In the genomic region with DNA sequence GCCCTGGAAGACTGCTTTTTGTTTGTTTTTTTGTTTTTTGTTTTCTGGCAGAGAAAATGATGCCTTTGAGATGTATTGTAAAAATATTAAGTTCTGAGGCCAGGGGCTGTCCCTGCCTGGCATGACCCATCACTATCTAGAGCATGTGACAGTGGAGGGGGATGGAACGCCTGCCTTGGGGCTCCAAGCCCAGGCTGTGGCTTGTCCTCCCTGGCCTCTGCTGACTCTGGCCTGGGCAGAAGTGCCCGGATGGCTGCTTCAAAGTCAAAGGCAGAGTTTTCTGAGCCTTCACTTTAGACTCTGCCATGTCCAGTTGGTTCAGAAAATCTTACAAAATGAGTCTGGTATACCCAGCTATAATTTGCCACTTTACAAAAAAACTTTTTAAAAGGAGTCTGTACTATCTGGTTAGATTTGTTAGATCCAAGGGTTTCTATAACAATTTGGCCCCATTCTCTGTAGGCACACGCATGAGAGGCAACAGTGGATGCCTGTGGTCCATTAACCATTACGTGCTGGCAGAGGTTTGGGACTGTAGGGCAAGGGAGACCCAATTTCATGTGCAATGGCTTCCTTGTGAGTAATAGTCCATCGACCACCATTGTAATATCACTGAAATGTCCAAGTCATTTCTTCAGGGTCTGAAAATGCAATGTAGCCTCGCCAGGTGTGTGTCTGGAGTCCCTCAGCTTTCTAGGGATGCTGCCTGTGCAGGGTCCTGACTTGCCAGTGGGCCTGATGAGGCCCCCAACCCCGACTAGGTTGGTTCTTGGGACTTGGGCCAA, we compare ENCODE assay signal across 16 cellular contexts. TPM values are rescaled to one million over a fixed set of nuclear protein-coding genes. Genes with fewer than 3 reads are reported as not detected.
DNase-seq lines count a peak whose midpoint lies in the region; ATAC-seq and TF ChIP-seq lines count a peak whose summit lies in the region.
"Had no signal": no experiment of that assay in that cellular context is flagged by ENCODE, and none has a peak within 500 bp of the region (broad histone marks: within the 10 kb centered on the region; RNA-seq: fewer than 3 reads in every experiment).

No MANE protein-coding gene starts in this region.

- H3K23ac ChIP-seq in trophoblast cell (ENCODE audit: low read length), result no peak overlapping the region

- ATAC-seq in left ventricle myocardium superior (peak; percentile 73), upper lobe of right lung (no peak)
- ATAC-seq: HCT116 had no signal

- WGBS in trophoblast cell (ENCODE audit: extremely low coverage, insufficient coverage, insufficient read length), result no CpG with 5 or more reads among the region's 7 CpGs

- H4K8ac ChIP-seq in trophoblast cell (ENCODE audit: low read depth, low read length), result no peak overlapping the region

- no peaks in the 10 kb centered on the region for H3K36me3 ChIP-seq in trophoblast cell (ENCODE audit: control insufficient read depth in 1 of 2, insufficient read depth in 2 of 2, low read length in 2 of 2)
- no peaks in the 10 kb centered on the region for H3K36me3 ChIP-seq in upper lobe of right lung

- H2BK120ac ChIP-seq in trophoblast cell (ENCODE audit: insufficient read depth, low read length, poor library complexity), result no peak overlapping the region

- H3K4ac ChIP-seq in trophoblast cell (ENCODE audit: low read depth, low read length), result no peak overlapping the region

- intact Hi-C loops in left ventricle myocardium superior (cut with micrococcal nuclease), result no loop called here
- intact Hi-C loops in upper lobe of right lung (cut with DNase I), result no loop called here

- no peak overlapping the region for H4K12ac ChIP-seq in trophoblast cell (ENCODE audit: low read depth, low read length)

- H4K91ac ChIP-seq in trophoblast cell (ENCODE audit: low read depth, low read length), result no peak overlapping the region

- H3K4me3 ChIP-seq in trophoblast cell (ENCODE audit: low read depth, low read length) (no peak overlapping the region), upper lobe of right lung (no peak overlapping the region)
- H3K4me3 ChIP-seq: GM23248 had no signal

- peak overlapping the region; percentile 39 for H2AFZ ChIP-seq in trophoblast cell (ENCODE audit: insufficient read depth, low read length, poor library complexity)
- H2AFZ ChIP-seq: GM23248 had no signal

- TF ChIP-seq CTCF in upper lobe of right lung (IDR thresholded peaks at IDR 0.05), result no peak

- H3K27ac ChIP-seq in trophoblast cell (ENCODE audit: low read depth, low read length), result no peak overlapping the region
- H3K27ac ChIP-seq in upper lobe of right lung, result no peak overlapping the region
- H3K27ac ChIP-seq: GM23248 had no signal

- H3K14ac ChIP-seq in trophoblast cell (ENCODE audit: low read length), result no peak overlapping the region

- no peak overlapping the region for H2AK5ac ChIP-seq in trophoblast cell (ENCODE audit: low read length)

- H3K79me1 ChIP-seq in trophoblast cell (ENCODE audit: low read length), result no peaks in the 10 kb centered on the region

- no peaks in the 10 kb centered on the region for H3K79me2 ChIP-seq in trophoblast cell (ENCODE audit: control insufficient read depth, insufficient read depth, low read length, poor library complexity)

- no peaks in the 10 kb centered on the region for H3K27me3 ChIP-seq in trophoblast cell (ENCODE audit: insufficient read depth, low read length)
- H3K27me3 ChIP-seq in upper lobe of right lung, result no peaks in the 10 kb centered on the region

- DNase-seq in Daoy (ENCODE audit: low read depth), result peak; percentile 36
- DNase-seq in astrocyte of the hippocampus (ENCODE audit: low read depth, low spot score), result peak; percentile 17
- DNase-seq in left ventricle myocardium superior, result peak; percentile 59
- DNase-seq in trophoblast cell, result no peak
- DNase-seq in upper lobe of right lung, result no peak
- DNase-seq in NCI-H446 treated with DMSO at 0.1 percent for 48 hours (lab: John Stamatoyannopoulos, UW), result no peak
- no peak for DNase-seq in NK-92 (lab: John Stamatoyannopoulos, UW; ENCODE audit: unreplicated experiment)
- DNase-seq: CD4-positive, alpha-beta T cell; DMS79; GDM1; NCI-H1436 treated with DMSO at 0.1 percent for 48 hours; NCI-H2081; NCI-H2227 treated with DMSO at 0.1 percent for 48 hours; NCI-H526 treated with DMSO at 0.1 percent for 48 hours had no signal

- H2BK5ac ChIP-seq in trophoblast cell (ENCODE audit: low read depth, low read length, poor library complexity), result no peak overlapping the region

- H3K9ac ChIP-seq in trophoblast cell (ENCODE audit: low read length), result no peak overlapping the region
- H3K9ac ChIP-seq: GM23248 had no signal

- H3K18ac ChIP-seq in trophoblast cell (ENCODE audit: low read length), result no peak overlapping the region

- no peak overlapping the region for H2BK12ac ChIP-seq in trophoblast cell (ENCODE audit: low read length)

- H3K4me2 ChIP-seq in trophoblast cell (ENCODE audit: low read length), result no peak overlapping the region

- H3K9me3 ChIP-seq in trophoblast cell (ENCODE audit: insufficient read depth, low read depth, low read length), result no peaks in the 10 kb centered on the region
- H3K9me3 ChIP-seq in upper lobe of right lung, result no peaks in the 10 kb centered on the region

- H3K4me1 ChIP-seq in trophoblast cell (ENCODE audit: control insufficient read depth in 1 of 2, insufficient read depth in 2 of 2, low read length in 2 of 2) (no peaks in the 10 kb centered on the region), upper lobe of right lung (no peaks in the 10 kb centered on the region)

RNA-seq across cellular contexts. Expression of a gene that starts 8.3 kb away (rescaled TPM):
- total RNA-seq in Daoy (2014; rRNA removed; shearing (Covaris generic)), result 0.18 and 0.23 TPM in 2 replicates
- 13.9 TPM for total RNA-seq in left ventricle myocardium superior
- 0.40 and 0.41 TPM in 2 replicates for polyA plus RNA-seq in trophoblast cell (2013)
- total RNA-seq in upper lobe of right lung, result 0.46 TPM
- total RNA-seq: CD4-positive, alpha-beta T cell had no signal

Comparison
In these comparisons a context has a peak if more than half of its experiments do, and no peak if none do; other contexts are left out.
1. DNase-seq: peak in Daoy (single experiment), astrocyte of the hippocampus (single experiment) and left ventricle myocardium superior (single experiment); none in trophoblast cell (0 of 2), upper lobe of right lung (single experiment), NCI-H446 treated with DMSO at 0.1 percent for 48 hours (single experiment) and NK-92 (single experiment).
2. RNA of a gene that starts 8.3 kb away (total RNA-seq): 13.9 TPM in left ventricle myocardium superior (single experiment); 0.46 TPM in upper lobe of right lung (single experiment) and 0.18 to 0.23 TPM in Daoy; every median in the first group is over 10 times any median in the second.